12 cellular contexts compared by ENCODE assay signal in genomic region chr5:157485811-157486739, GRCh38. TPM values are rescaled to one million over a fixed set of nuclear protein-coding genes. Genes with fewer than 3 reads are reported as not detected.
DNase-seq lines count a peak whose midpoint lies in the region; ATAC-seq, FAIRE-seq and TF ChIP-seq lines count a peak whose summit lies in the region.
"Had no signal": no experiment of that assay in that cellular context is flagged by ENCODE, and none has a peak within 500 bp of the region (broad histone marks: within the 10 kb centered on the region; RNA-seq: fewer than 3 reads in every experiment).

No MANE protein-coding gene starts in this region.

- H3K36me3 Mint-ChIP-seq in H9 (ENCODE audit: insufficient read depth in 1 of 3, low read depth in 3 of 3), result peaks cover 3 to 27% (median 20%) of the 10 kb centered on the region in 3 experiments; a peak in 6 of 7 replicates

- no peaks in the 10 kb centered on the region for H3K9me2 ChIP-seq in PC-3 (replicated peaks; ENCODE audit: low read length)

- H2AK5ac ChIP-seq in H9 (ENCODE audit: insufficient read length, low read length), result no peak overlapping the region

- H4K91ac ChIP-seq in H9 (ENCODE audit: insufficient read length, low read depth, low read length), result no peak overlapping the region

- no peak overlapping the region for H2BK12ac ChIP-seq in H9 (ENCODE audit: insufficient read length, low read depth, low read length)

- DNase-seq in cardiac septum (ENCODE audit: low spot score) (peak; percentile 60), Right ventricle myocardium superior (no peak), H9 (no peak), Peyer's patch (peak in 2 of 3 donors; percentile 83 to 88), colonic mucosa (no peak), PC-3 (no peak), frontal cortex (ENCODE audit: low spot score in 2 of 2) (no peak)
- DNase-seq: MM.1S had no signal

- peaks cover 0 to 44% (median 0%) of the 10 kb centered on the region in 3 donors for H3K36me3 ChIP-seq in Peyer's patch
- H3K36me3 ChIP-seq in thymus (ENCODE audit: control insufficient read depth, insufficient read depth), result no peaks in the 10 kb centered on the region
- H3K36me3 ChIP-seq in colonic mucosa, result no peaks in the 10 kb centered on the region
- H3K36me3 ChIP-seq in PC-3 (ENCODE audit: low read depth, low read length), result peaks cover 78% of the 10 kb centered on the region

- H3K27me3 Mint-ChIP-seq in H9 (ENCODE audit: low read depth), result no peaks in the 10 kb centered on the region

- H3K4me1 ChIP-seq in H9 (ENCODE audit: insufficient read depth, low read length) (no peaks in the 10 kb centered on the region), Peyer's patch (peaks cover 0 to 30% (median 5%) of the 10 kb centered on the region in 4 donors), thymus (ENCODE audit: control insufficient read depth, insufficient read depth, low read length) (peaks cover 35% of the 10 kb centered on the region), colonic mucosa (no peaks in the 10 kb centered on the region), PC-3 (ENCODE audit: insufficient read depth, low read length) (no peaks in the 10 kb centered on the region; the same call in 1 of the 2 replicates)

- H3K27ac ChIP-seq in H9 (ENCODE audit: insufficient read length, low read depth, low read length) (no peak overlapping the region), Peyer's patch (peak overlapping the region; percentile 4 to 82 (median 40)), thymus (ENCODE audit: low read depth) (peak overlapping the region; percentile 42), colonic mucosa (no peak overlapping the region), PC-3 (ENCODE audit: low read length) (no peak overlapping the region)
- H3K27ac ChIP-seq: epithelial cell of prostate, SJSA1 had no signal

- no TSS peak for BruUV-seq in PC-3 (replicated peaks; lab: Mats Ljungman, UMichigan)

- H3K9me3 ChIP-seq in H9 (ENCODE audit: control insufficient read depth, low read depth, low read length), result no peaks in the 10 kb centered on the region
- H3K9me3 ChIP-seq in Peyer's patch, result no peaks in the 10 kb centered on the region
- H3K9me3 ChIP-seq in thymus (ENCODE audit: control insufficient read depth), result no peaks in the 10 kb centered on the region
- no peaks in the 10 kb centered on the region for H3K9me3 ChIP-seq in colonic mucosa
- no peaks in the 10 kb centered on the region for H3K9me3 ChIP-seq in PC-3 (ENCODE audit: low read length)
- H3K9me3 ChIP-seq: SJSA1 had no signal

- no peak overlapping the region for H2BK120ac ChIP-seq in H9 (ENCODE audit: low read depth, low read length, poor library complexity, severe bottlenecking)

- POLR2A ChIA-PET in PC-3 (lab: Charles Lee; ENCODE audit: unreplicated experiment), result no interaction called here

- H3K23me2 ChIP-seq in H9 (ENCODE audit: insufficient read length, low read depth, low read length, poor library complexity, severe bottlenecking), result no peaks in the 10 kb centered on the region

- H3K4me1 Mint-ChIP-seq in H9, result no peaks in the 10 kb centered on the region

- no peak overlapping the region for H3K23ac ChIP-seq in H9 (ENCODE audit: insufficient read length, low read depth, low read length)

- H3K14ac ChIP-seq in H9 (ENCODE audit: insufficient read depth, low read length), result no peak overlapping the region

- H3F3A ChIP-seq in PC-3 (ENCODE audit: low read length, unreplicated experiment), result no peaks in the 10 kb centered on the region

- CTCF ChIA-PET in PC-3 (lab: Charles Lee), result interaction anchor here (0.7 kb wide), 1 partner anchor 110 kb away, joined by 3 read pairs; no protein-coding TSS in a partner anchor

- no peaks in the 10 kb centered on the region for H3K27me3 ChIP-seq in H9 (ENCODE audit: insufficient read depth, low read length)
- no peaks in the 10 kb centered on the region for H3K27me3 ChIP-seq in Peyer's patch
- no peaks in the 10 kb centered on the region for H3K27me3 ChIP-seq in thymus (ENCODE audit: control insufficient read depth, insufficient read depth)
- H3K27me3 ChIP-seq in colonic mucosa, result no peaks in the 10 kb centered on the region
- H3K27me3 ChIP-seq in PC-3 (ENCODE audit: low read length), result no peaks in the 10 kb centered on the region
- H3K27me3 ChIP-seq: SJSA1 had no signal

- H3K4me3 ChIP-seq in Peyer's patch, result no peak overlapping the region
- no peak overlapping the region for H3K4me3 ChIP-seq in thymus (ENCODE audit: low read length)
- no peak overlapping the region for H3K4me3 ChIP-seq in colonic mucosa
- H3K4me3 ChIP-seq in PC-3 (ENCODE audit: low read length), result no peak overlapping the region
- H3K4me3 ChIP-seq: SJSA1 had no signal

- H3K56ac ChIP-seq in H9 (ENCODE audit: insufficient read length, low read depth, low read length), result no peak overlapping the region

- H3K79me2 ChIP-seq in H9 (ENCODE audit: insufficient read depth, low read length) (no peaks in the 10 kb centered on the region), PC-3 (ENCODE audit: low read length) (no peaks in the 10 kb centered on the region)

- H3K4me2 ChIP-seq in H9 (ENCODE audit: insufficient read depth, insufficient read length, low read length) (no peak overlapping the region), PC-3 (ENCODE audit: low read length) (no peak overlapping the region)

- H4K5ac ChIP-seq in H9 (ENCODE audit: insufficient read length, low read depth, low read length), result no peak overlapping the region

- no peak overlapping the region for H2BK5ac ChIP-seq in H9 (ENCODE audit: insufficient read length, low read length)

- TF ChIP-seq CTCF in H9 (conservative IDR thresholded peaks at IDR 0.05) (no peak), Peyer's patch (IDR thresholded peaks at IDR 0.05) (peak in 1 of 6 experiments; percentile 8), colonic mucosa (IDR thresholded peaks at IDR 0.05) (no peak), PC-3 (conservative IDR thresholded peaks at IDR 0.05; ENCODE audit: low read depth, low read length) (no peak)

- no peak for TF ChIP-seq POLR2A in Peyer's patch (IDR thresholded peaks at IDR 0.05)

- ATAC-seq in Right ventricle myocardium superior (ENCODE audit: poor library complexity) (no peak), PC-3 (no peak)

- H4K20me1 ChIP-seq in H9 (ENCODE audit: control insufficient read depth, insufficient read depth, insufficient read length), result no peaks in the 10 kb centered on the region
- H4K20me1 ChIP-seq in PC-3 (ENCODE audit: low read length), result no peaks in the 10 kb centered on the region

- WGBS in H9 (ENCODE audit: extremely low coverage, insufficient read length, low lambda C conversion rate), result no CpG with 5 or more reads among the region's 13 CpGs
- 20% methylated on average over 13 of the region's 13 CpGs for WGBS in thymus

- H3K27ac Mint-ChIP-seq in H9, result peak overlapping the region in 2 of 3 experiments; percentile 45 to 74; a peak in 3 of 7 replicates

- no peaks in the 10 kb centered on the region for H3K79me1 ChIP-seq in H9 (ENCODE audit: insufficient read depth, low read depth, low read length, poor library complexity, severe bottlenecking)

- H2BK20ac ChIP-seq in H9 (ENCODE audit: low read depth, low read length, poor library complexity, severe bottlenecking), result no peak overlapping the region

- no peaks in the 10 kb centered on the region for H3K9me3 Mint-ChIP-seq in H9

- no peak overlapping the region for H3K4ac ChIP-seq in H9 (ENCODE audit: low read depth, low read length)

- intact Hi-C loops in cardiac septum (cut with DNase I), result no loop called here
- intact Hi-C loops in Right ventricle myocardium superior (cut with DNase I), result no loop called here
- intact Hi-C loops in colonic mucosa (cut with DNase I), result no loop called here
- intact Hi-C loops in PC-3 (cut with micrococcal nuclease), result no loop called here

- no peak overlapping the region for H3T11ph ChIP-seq in H9 (ENCODE audit: low read length)

- H3K9ac ChIP-seq in H9 (ENCODE audit: extremely low read depth, insufficient read length, low read length) (no peak overlapping the region), colonic mucosa (ENCODE audit: low read depth in 2 of 2, low read length in 2 of 2) (no peak overlapping the region), PC-3 (ENCODE audit: low read length) (no peak overlapping the region)

- no peak overlapping the region for H4K8ac ChIP-seq in H9 (replicated peaks; ENCODE audit: insufficient read length, low read depth, low read length)

- no peak for FAIRE-seq in frontal cortex (lab: Jason Lieb, UNC)

- H2AFZ ChIP-seq in H9 (ENCODE audit: low read length) (no peak overlapping the region), PC-3 (ENCODE audit: low read length) (no peak overlapping the region)

- H2BK15ac ChIP-seq in H9 (ENCODE audit: low read depth, low read length), result no peak overlapping the region

- no peak overlapping the region for H3K18ac ChIP-seq in H9 (ENCODE audit: insufficient read length, low read depth, low read length)

- no peak overlapping the region for H3K4me3 Mint-ChIP-seq in H9

RNA-seq across cellular contexts. Expression of gene NIPAL4, which starts 26.1 kb away (rescaled TPM):
- total RNA-seq in cardiac septum, result 0.30 TPM
- total RNA-seq in Right ventricle myocardium superior, result not detected
- not detected in 2 replicates for total RNA-seq in H9 (2021)
- total RNA-seq in Peyer's patch, result not detected
- 6.1 TPM for polyA plus RNA-seq in thymus
- 1 to 10 TPM in 1 of 2 donors, not detected in 1; 1.4 TPM for total RNA-seq in colonic mucosa
- 1.0 and 1.8 TPM in 2 replicates for total RNA-seq in PC-3 (2014; rRNA removed)
- total RNA-seq in frontal cortex, result not detected
- total RNA-seq: temporal lobe had no signal

Comparison
In these comparisons a context has a peak if more than half of its experiments do, and no peak if none do; other contexts are left out.
1. DNase-seq: peak in cardiac septum (single experiment) and Peyer's patch (2 of 3); none in Right ventricle myocardium superior (single experiment), H9 (single experiment), colonic mucosa (single experiment), PC-3 (single experiment) and frontal cortex (0 of 2).
2. H3K27ac ChIP-seq: peak in Peyer's patch (4 of 4) and thymus (single experiment); none in H9 (single experiment), colonic mucosa (single experiment) and PC-3 (single experiment).